Comparison of ENCODE assay signal across 24 cellular contexts in the genomic region with DNA sequence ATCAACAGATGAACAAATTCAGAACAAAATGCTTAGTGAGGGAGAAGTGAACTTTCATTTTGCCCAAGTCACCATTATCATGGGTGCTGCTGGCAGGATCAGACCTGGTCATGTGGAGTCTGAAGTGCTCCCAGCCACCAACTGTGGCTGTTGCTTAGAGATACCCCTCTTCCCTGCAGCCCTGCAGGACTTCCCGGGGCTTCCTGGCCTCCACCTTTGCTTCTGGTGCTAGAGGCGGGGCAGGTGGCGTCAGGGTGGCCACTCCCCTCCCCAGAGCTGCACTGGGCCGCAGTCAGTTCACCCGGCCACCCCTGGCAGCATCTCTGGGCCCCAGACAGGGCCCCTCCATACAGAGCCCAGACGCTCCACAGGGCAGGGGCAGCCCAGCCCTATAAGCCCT. TPM values are rescaled to one million over a fixed set of nuclear protein-coding genes. Genes with fewer than 3 reads are reported as not detected.
A peak's percentile ranks its signal among the peaks of the same experiment; 100 is the strongest.
DNase-seq lines count a peak whose midpoint lies in the region; ATAC-seq and TF ChIP-seq lines count a peak whose summit lies in the region.
"Had no signal": no experiment of that assay in that cellular context is flagged by ENCODE, and none has a peak within 500 bp of the region (broad histone marks: within the 10 kb centered on the region; RNA-seq: fewer than 3 reads in every experiment).

No MANE protein-coding gene starts in this region.

- no peak overlapping the region for H3K4me3 ChIP-seq in brain microvascular endothelial cell (ENCODE audit: low read depth, low read length)
- H3K4me3 ChIP-seq: heart left ventricle, transverse colon had no signal

- H3K36me3 Mint-ChIP-seq in stimulated activated memory B cell treated with anti-CD40 and anti-IgM and Interleukin-4, amounts not matched to agents 10 μg/mL and 1 μg/mL and 100 μg/mL, for 72 hours: no peaks in the 10 kb centered on the region
- no peaks in the 10 kb centered on the region for H3K36me3 Mint-ChIP-seq in activated CD4-positive, alpha-beta T cell treated with anti-CD3 and anti-CD28 coated beads, Interleukin-2, amount 10 ng/mL, durations not matched to agents 7 days and 5 days (ENCODE audit: low read depth)
- H3K36me3 Mint-ChIP-seq: brain, CD14-positive monocyte had no signal

- CTCF ChIA-PET in activated CD4-positive, alpha-beta T cell treated with anti-CD3 and anti-CD28 coated beads, Interleukin-2, amount 10 ng/mL, durations not matched to agents 7 days and 5 days (lab: Charles Lee): interaction anchor here (1.1 kb wide), 1 partner anchor 10 kb away, joined by 3 read pairs; no protein-coding TSS in a partner anchor

- H3K27me3 ChIP-seq in brain microvascular endothelial cell (replicated peaks): no peaks in the 10 kb centered on the region
- H3K27me3 ChIP-seq: heart left ventricle, transverse colon had no signal

- no peak overlapping the region for H3K4me3 Mint-ChIP-seq in stimulated activated memory B cell treated with anti-CD40 and anti-IgM and Interleukin-4, amounts not matched to agents 10 μg/mL and 1 μg/mL and 100 μg/mL, for 72 hours
- no peak overlapping the region for H3K4me3 Mint-ChIP-seq in activated CD4-positive, alpha-beta T cell treated with anti-CD3 and anti-CD28 coated beads, Interleukin-2, amount 10 ng/mL, durations not matched to agents 7 days and 5 days
- H3K4me3 Mint-ChIP-seq: brain, CD14-positive monocyte had no signal

- intact Hi-C loops in left ventricle myocardium superior (cut with micrococcal nuclease) (loop anchor here (10.0 kb wide), 1 partner anchor 217 kb away; no protein-coding TSS in a partner anchor), cardiac septum (cut with DNase I) (loop anchor here (2.0 kb wide), 3 partner anchors 87 to 219 kb away; no protein-coding TSS in a partner anchor)

- DNase-seq in left ventricle myocardium superior (no peak), cardiac septum (ENCODE audit: low spot score) (no peak), NAMALWA (ENCODE audit: low spot score) (peak; percentile 51), OCI-M1 (lab: John Stamatoyannopoulos, UW) (peak; percentile 56), NCI-H1694 (lab: John Stamatoyannopoulos, UW) (no peak), brain microvascular endothelial cell (no peak)
- DNase-seq in activated CD4-positive, alpha-beta T cell treated with anti-CD3 and anti-CD28 coated beads, Interleukin-2, amount 10 ng/mL, durations not matched to agents 7 days and 5 days: no peak
- DNase-seq: activated CD4-positive, alpha-beta T cell treated with anti-CD3 and anti-CD28 coated beads for 48 hours; activated naive CD4-positive, alpha-beta T cell; activated T-cell treated with anti-CD3 and anti-CD28 coated beads, Interleukin-2, amount 50 U/mL, for 48 hours; effector CD8-positive, alpha-beta T cell; GDM1; mesendoderm; NCI-H1436; NCI-H226; transverse colon had no signal

- in situ Hi-C loops in brain microvascular endothelial cell (cut with HindIII; ENCODE audit: low pct_ligation_motif_present, low sequenced_read_pairs): no loop called here

- H3K27ac ChIP-seq in brain microvascular endothelial cell: no peak overlapping the region
- H3K27ac ChIP-seq: heart left ventricle, transverse colon had no signal

- H3K36me3 ChIP-seq in brain microvascular endothelial cell (replicated peaks): no peaks in the 10 kb centered on the region
- H3K36me3 ChIP-seq: heart left ventricle, transverse colon had no signal

- peaks cover 54% of the 10 kb centered on the region for H3K4me1 Mint-ChIP-seq in stimulated activated memory B cell treated with anti-CD40 and anti-IgM and Interleukin-4, amounts not matched to agents 10 μg/mL and 1 μg/mL and 100 μg/mL, for 72 hours
- H3K4me1 Mint-ChIP-seq in activated CD4-positive, alpha-beta T cell treated with anti-CD3 and anti-CD28 coated beads, Interleukin-2, amount 10 ng/mL, durations not matched to agents 7 days and 5 days: peaks cover 10% of the 10 kb centered on the region

- peak overlapping the region; percentile 65 for H3K27ac Mint-ChIP-seq in stimulated activated memory B cell treated with anti-CD40 and anti-IgM and Interleukin-4, amounts not matched to agents 10 μg/mL and 1 μg/mL and 100 μg/mL, for 72 hours
- no peak overlapping the region for H3K27ac Mint-ChIP-seq in activated CD4-positive, alpha-beta T cell treated with anti-CD3 and anti-CD28 coated beads, Interleukin-2, amount 10 ng/mL, durations not matched to agents 7 days and 5 days
- H3K27ac Mint-ChIP-seq: brain, CD14-positive monocyte had no signal

- H3K9me3 Mint-ChIP-seq in stimulated activated memory B cell treated with anti-CD40 and anti-IgM and Interleukin-4, amounts not matched to agents 10 μg/mL and 1 μg/mL and 100 μg/mL, for 72 hours: no peaks in the 10 kb centered on the region
- peaks cover 3% of the 10 kb centered on the region for H3K9me3 Mint-ChIP-seq in activated CD4-positive, alpha-beta T cell treated with anti-CD3 and anti-CD28 coated beads, Interleukin-2, amount 10 ng/mL, durations not matched to agents 7 days and 5 days

- ATAC-seq in left ventricle myocardium superior: peak; percentile 33
- ATAC-seq in stimulated activated memory B cell treated with anti-CD40 and anti-IgM and Interleukin-4, amounts not matched to agents 10 μg/mL and 1 μg/mL and 100 μg/mL, for 72 hours: no peak
- ATAC-seq: SK-N-SH treated with all-trans-retinoic acid at 6 μM for 48 hours had no signal

- TF ChIP-seq CTCF in brain microvascular endothelial cell (IDR thresholded peaks at IDR 0.05; ENCODE audit: low read depth, low read length, missing control alignments): no peak

- POLR2A ChIA-PET in activated CD4-positive, alpha-beta T cell treated with anti-CD3 and anti-CD28 coated beads, Interleukin-2, amount 10 ng/mL, durations not matched to agents 7 days and 5 days (lab: Charles Lee): no interaction called here

- peaks cover 7% of the 10 kb centered on the region for H3K27me3 Mint-ChIP-seq in stimulated activated memory B cell treated with anti-CD40 and anti-IgM and Interleukin-4, amounts not matched to agents 10 μg/mL and 1 μg/mL and 100 μg/mL, for 72 hours
- peaks cover 4% of the 10 kb centered on the region for H3K27me3 Mint-ChIP-seq in activated CD4-positive, alpha-beta T cell treated with anti-CD3 and anti-CD28 coated beads, Interleukin-2, amount 10 ng/mL, durations not matched to agents 7 days and 5 days

RNA-seq across cellular contexts. Expression of a gene that starts 30.0 kb away (rescaled TPM):
- total RNA-seq in left ventricle myocardium superior (230 TPM), cardiac septum (127 TPM)
- 100 to 1,000 TPM; 102 to 120 TPM for total RNA-seq in activated CD4-positive, alpha-beta T cell treated with anti-CD3 and anti-CD28 coated beads, Interleukin-2, amount 10 ng/mL, durations not matched to agents 7 days and 5 days

RNA-seq across cellular contexts. Expression of a gene that starts 59.6 kb away (rescaled TPM):
- total RNA-seq in left ventricle myocardium superior (not detected), cardiac septum (0.05 TPM)
- not detected for total RNA-seq in activated CD4-positive, alpha-beta T cell treated with anti-CD3 and anti-CD28 coated beads, Interleukin-2, amount 10 ng/mL, durations not matched to agents 7 days and 5 days
- total RNA-seq: epithelial cell of proximal tubule; heart left ventricle; myocyte; T-helper 2 cell treated with Interferon-gamma antibody and Interleukin-4, amounts not matched to agents 100 ng/mL and 5 ng/mL, for 36 hours had no signal

Comparison
In these comparisons a context has a peak if more than half of its experiments do, and no peak if none do; other contexts are left out.
1. DNase-seq: peak in NAMALWA (single experiment) and OCI-M1 (single experiment); none in left ventricle myocardium superior (single experiment), cardiac septum (single experiment), NCI-H1694 (single experiment), activated CD4-positive, alpha-beta T cell treated with anti-CD3 and anti-CD28 coated beads, Interleukin-2, amount 10 ng/mL, durations not matched to agents 7 days and 5 days (single experiment) and brain microvascular endothelial cell (single experiment).